8 cellular contexts compared by ENCODE assay signal in the genomic region with DNA sequence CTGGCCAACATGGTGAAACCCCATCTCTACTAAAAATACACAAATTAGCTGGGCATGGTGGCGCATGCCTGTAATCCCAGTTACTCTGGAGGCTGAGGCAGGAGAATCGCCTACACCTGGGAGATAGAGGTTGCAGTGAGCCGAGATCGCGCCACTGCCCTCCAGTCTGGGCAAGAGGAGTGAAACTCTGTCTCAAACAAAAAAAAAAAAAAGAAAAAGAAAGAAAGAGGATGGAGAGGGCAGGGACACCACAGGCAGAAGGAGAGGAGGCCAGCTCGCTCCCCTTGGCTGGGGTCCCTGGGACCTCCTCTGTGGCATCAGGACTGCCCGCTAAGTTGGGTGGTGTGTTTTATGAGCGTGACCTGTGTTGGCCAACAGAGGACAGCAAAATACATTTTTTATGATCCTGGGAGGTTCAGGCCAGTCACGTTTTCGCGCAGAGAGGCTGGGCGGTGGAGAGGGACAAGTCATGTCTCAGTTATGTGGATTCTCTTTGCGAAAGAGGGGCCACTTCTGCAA.
DNase-seq lines count a peak whose midpoint lies in the region; ATAC-seq, FAIRE-seq and TF ChIP-seq lines count a peak whose summit lies in the region.

No MANE protein-coding gene starts in this region.

- ATAC-seq in sciatic nerve: peak; percentile 91
- ATAC-seq in HG02884 (IDR thresholded peaks at IDR 0.05; ENCODE audit: unreplicated experiment): no peak

- peaks cover 12% of the 10 kb centered on the region; the same call in 1 of the 2 replicates for H3F3A ChIP-seq in PC-9 (ENCODE audit: insufficient read depth, low read depth)

- no peaks in the 10 kb centered on the region for H3K9me2 ChIP-seq in PC-9 (ENCODE audit: insufficient read depth)

- peak; percentile 84 for FAIRE-seq in GM18507 (lab: Jason Lieb, UNC)

- no peak overlapping the region for H2AFZ ChIP-seq in PC-9

- peak; percentile 68 for TF ChIP-seq CTCF in PC-9 (conservative IDR thresholded peaks at IDR 0.05)
- peak; percentile 69 for TF ChIP-seq CTCF in astrocyte of the cerebellum (IDR thresholded peaks at IDR 0.05; ENCODE audit: low read depth, low read length, missing control alignments)

- H3K36me3 ChIP-seq in HUES6 (ENCODE audit: control insufficient read depth, insufficient read depth, low read length): no peaks in the 10 kb centered on the region
- H3K36me3 ChIP-seq in PC-9 (ENCODE audit: low read depth): peaks cover 6% of the 10 kb centered on the region; the same call in 1 of the 2 replicates

- no peak overlapping the region for H3K9ac ChIP-seq in HUES6 (ENCODE audit: low read length)

- in situ Hi-C loops in astrocyte of the cerebellum (cut with HindIII; ENCODE audit: low sequenced_read_pairs): no loop called here

- BruUV-seq in PC-9 (replicated peaks; lab: Mats Ljungman, UMichigan): no TSS peak

- H3K27me3 ChIP-seq in HUES6 (ENCODE audit: control insufficient read depth, insufficient read depth, low read length): peaks cover 8% of the 10 kb centered on the region
- no peaks in the 10 kb centered on the region for H3K27me3 ChIP-seq in PC-9 (ENCODE audit: insufficient read depth, low read depth)

- H4K20me1 ChIP-seq in PC-9 (ENCODE audit: insufficient read depth): no peaks in the 10 kb centered on the region

- H3K4me3 ChIP-seq in HUES6 (ENCODE audit: low read depth, low read length): 0 out of 2 replicates have a peak overlapping the region, but pooled peaks have one; percentile 65
- peak overlapping the region; percentile 73; the same call in 1 of the 2 replicates for H3K4me3 ChIP-seq in PC-9
- no peak overlapping the region for H3K4me3 ChIP-seq in astrocyte of the cerebellum (ENCODE audit: low read depth, low read length)

- peak overlapping the region; percentile 97 for H3K4me2 ChIP-seq in PC-9

- POLR2A ChIA-PET in PC-9 (lab: Charles Lee; ENCODE audit: unreplicated experiment): interaction anchor here (0.6 to 1.1 kb wide), 3 partner anchors 8 to 313 kb away, joined by 3 to 19 read pairs (median 4); no protein-coding TSS in a partner anchor

- DNase-seq in AML-193 (lab: John Stamatoyannopoulos, UW) (peak; percentile 50 to 64), GM18507 (ENCODE audit: extremely low spot score, insufficient read length, low read depth) (no peak), PC-9 (peak; percentile 83 to 84), astrocyte of the cerebellum (ENCODE audit: low read depth) (peak; percentile 74), hippocampal formation (lab: John Stamatoyannopoulos, UW) (peak; percentile 53 to 56), sciatic nerve (ENCODE audit: low spot score) (peak; percentile 79)

- intact Hi-C loops in PC-9 (cut with micrococcal nuclease; ENCODE audit: unreplicated experiment) (loop anchor here (1.0 to 5.0 kb wide), 3 partner anchors 64 to 229 kb away; no protein-coding TSS in a partner anchor), sciatic nerve (cut with DNase I) (no loop called here)

- H3K9me3 ChIP-seq in HUES6 (ENCODE audit: control insufficient read depth, insufficient read depth, low read depth, low read length): no peaks in the 10 kb centered on the region
- H3K9me3 ChIP-seq in PC-9 (ENCODE audit: insufficient read depth, low read depth): no peaks in the 10 kb centered on the region

- H3K27ac ChIP-seq in HUES6 (ENCODE audit: low read depth, low read length): no peak overlapping the region
- peak overlapping the region; percentile 83 for H3K27ac ChIP-seq in PC-9

- peaks cover 41% of the 10 kb centered on the region for H3K79me2 ChIP-seq in PC-9 (ENCODE audit: low read depth)

- peaks cover 17% of the 10 kb centered on the region for H3K4me1 ChIP-seq in HUES6 (ENCODE audit: control insufficient read depth, insufficient read depth, low read length)
- peaks cover 7% of the 10 kb centered on the region for H3K4me1 ChIP-seq in PC-9 (replicated peaks; ENCODE audit: insufficient read depth)

- CTCF ChIA-PET in PC-9 (lab: Charles Lee): interaction anchor here (0.8 kb wide), 2 partner anchors 135 to 228 kb away, joined by 3 to 6 read pairs; no protein-coding TSS in a partner anchor
